Comparison of ENCODE assay signal across 8 cellular contexts in genomic region chr9:127578627-127578951, GRCh38. TPM values are rescaled to one million over a fixed set of nuclear protein-coding genes. Genes with fewer than 3 reads are reported as not detected.
DNase-seq lines count a peak whose midpoint lies in the region; ATAC-seq, FAIRE-seq and TF ChIP-seq lines count a peak whose summit lies in the region.

No MANE protein-coding gene starts in this region.

- no peak for DNase-seq in right cardiac atrium
- DNase-seq in Right ventricle myocardium superior, result no peak
- DNase-seq in mammary epithelial cell, result no peak
- DNase-seq in vagina (ENCODE audit: extremely low spot score in 2 of 2), result no peak
- no peak for DNase-seq in HTR-8/SVneo (ENCODE audit: insufficient read length, low spot score)
- DNase-seq in HPDE6-E6E7 (ENCODE audit: extremely low spot score), result no peak
- no peak for DNase-seq in dedifferentiated amniotic fluid mesenchymal stem cell (ENCODE audit: extremely low spot score)

- ATAC-seq in right cardiac atrium (no peak), Right ventricle myocardium superior (ENCODE audit: poor library complexity) (no peak)

- H3K9me3 ChIP-seq in right cardiac atrium (ENCODE audit: control insufficient read depth, low read length), result no peaks in the 10 kb centered on the region
- H3K9me3 ChIP-seq in mammary epithelial cell (replicated peaks; ENCODE audit: insufficient read depth, low read length), result peaks cover 10% of the 10 kb centered on the region
- H3K9me3 ChIP-seq in mononuclear cell (ENCODE audit: low read depth, low read length), result no peaks in the 10 kb centered on the region
- no peaks in the 10 kb centered on the region for H3K9me3 ChIP-seq in vagina

- peak overlapping the region; percentile 67 for H3K4me2 ChIP-seq in mammary epithelial cell (ENCODE audit: insufficient read depth, low read depth, low read length)

- H3K4me1 ChIP-seq in right cardiac atrium (ENCODE audit: control insufficient read depth, insufficient read depth, low read length) (peaks cover 5% of the 10 kb centered on the region), mammary epithelial cell (ENCODE audit: insufficient read depth, low read length) (peaks cover 35% of the 10 kb centered on the region), mononuclear cell (ENCODE audit: insufficient read depth, low read length) (peaks cover 83% of the 10 kb centered on the region), vagina (peaks cover 51% of the 10 kb centered on the region)

- H3K27me3 ChIP-seq in right cardiac atrium (ENCODE audit: control insufficient read depth, insufficient read depth) (no peaks in the 10 kb centered on the region), mammary epithelial cell (ENCODE audit: insufficient read depth, low read length) (no peaks in the 10 kb centered on the region), mononuclear cell (ENCODE audit: insufficient read depth, low read length) (no peaks in the 10 kb centered on the region), vagina (no peaks in the 10 kb centered on the region)

- peak overlapping the region; percentile 64 for H2AFZ ChIP-seq in mammary epithelial cell (ENCODE audit: low read depth, low read length)

- peak overlapping the region; percentile 83 for H3K9ac ChIP-seq in mammary epithelial cell (ENCODE audit: insufficient read depth, low read length)

- in situ Hi-C loops in mammary epithelial cell (cut with MboI; ENCODE audit: low sequenced_read_pairs in 2 of 2), result no loop called here

- peak overlapping the region; percentile 78 for H3K27ac ChIP-seq in right cardiac atrium (ENCODE audit: low read length)
- H3K27ac ChIP-seq in mammary epithelial cell (ENCODE audit: insufficient read depth, low read depth, low read length), result peak overlapping the region; percentile 84
- peak overlapping the region; percentile 91 for H3K27ac ChIP-seq in vagina

- TF ChIP-seq POLR2A in vagina (IDR thresholded peaks at IDR 0.05), result no peak

- 41% methylated on average over 5 of the region's 5 CpGs for WGBS in right cardiac atrium
- 36% methylated on average over 3 of the region's 5 CpGs for WGBS in mammary epithelial cell (ENCODE audit: low coverage, missing lambda C conversion rate)

- CTCF ChIA-PET in mammary epithelial cell (lab: Charles Lee; ENCODE audit: low non-redundant PET), result interaction anchor here (0.9 kb wide), 1 partner anchor 75 kb away, joined by 5 read pairs; no protein-coding TSS in a partner anchor

- H3K79me2 ChIP-seq in mammary epithelial cell (ENCODE audit: insufficient read depth, low read length), result peaks cover 21% of the 10 kb centered on the region

- intact Hi-C loops in right cardiac atrium (cut with DNase I), result no loop called here
- intact Hi-C loops in Right ventricle myocardium superior (cut with DNase I), result no loop called here
- intact Hi-C loops in mammary epithelial cell (cut with micrococcal nuclease), result loop anchor here (2.0 kb wide), 1 partner anchor 44 kb away; no protein-coding TSS in a partner anchor
- intact Hi-C loops in vagina (cut with DNase I), result no loop called here

- no peak overlapping the region for H3K4me3 ChIP-seq in right cardiac atrium (ENCODE audit: low read length)
- peak overlapping the region in 2 of 3 experiments; percentile 24 to 37 for H3K4me3 ChIP-seq in mammary epithelial cell (replicated peaks in 1 of 3; ENCODE audit: insufficient read depth in 1 of 3, low read depth in 2 of 3, low read length in 3 of 3)
- peak overlapping the region; percentile 7 for H3K4me3 ChIP-seq in mononuclear cell (ENCODE audit: low read length)
- peak overlapping the region; percentile 29 to 34 for H3K4me3 ChIP-seq in vagina

- FAIRE-seq in HTR-8/SVneo (lab: Jason Lieb, UNC), result no peak

- BruUV-seq in mammary epithelial cell (replicated peaks; lab: Mats Ljungman, UMichigan), result no TSS peak

- TF ChIP-seq CTCF in mammary epithelial cell (conservative IDR thresholded peaks at IDR 0.05 in 1 of 2, IDR thresholded peaks at IDR 0.05 in 1 of 2; ENCODE audit: extremely low read depth in 1 of 2, insufficient read depth in 1 of 2, low read depth in 1 of 2, low read length in 2 of 2), result no peak
- no peak for TF ChIP-seq CTCF in vagina (IDR thresholded peaks at IDR 0.05)

- H3K36me3 ChIP-seq in mammary epithelial cell (ENCODE audit: insufficient read depth, low read length), result no peaks in the 10 kb centered on the region
- H3K36me3 ChIP-seq in vagina, result no peaks in the 10 kb centered on the region

- dilution Hi-C loops in mammary epithelial cell (cut with HindIII; ENCODE audit: low sequenced_read_pairs), result no loop called here

- H4K20me1 ChIP-seq in mammary epithelial cell (ENCODE audit: insufficient read depth, low read length), result no peaks in the 10 kb centered on the region

RNA-seq across cellular contexts. Expression of gene STXBP1, which starts 33.5 kb away (rescaled TPM):
- total RNA-seq in right cardiac atrium (10 to 100 TPM; 30.0 to 43.3 (median 41.2) TPM), Right ventricle myocardium superior (50.9 TPM), mammary epithelial cell (10 to 100 TPM; 32.5 to 72.5 TPM), mononuclear cell (2.0 TPM), vagina (56.2 TPM)
- polyA plus RNA-seq in right cardiac atrium (19.4 TPM), mammary epithelial cell (31.6 TPM)
- 107 TPM for polyA minus RNA-seq in mammary epithelial cell

Comparison
In these comparisons a context has a peak if more than half of its experiments do, and no peak if none do; other contexts are left out.
1. RNA of gene STXBP1, which starts 33.5 kb away (total RNA-seq): 32.5 to 72.5 TPM in mammary epithelial cell, 56.2 TPM in vagina (single experiment), 50.9 TPM in Right ventricle myocardium superior (single experiment) and 30.0 to 43.3 TPM in right cardiac atrium; 2.0 TPM in mononuclear cell (single experiment); every median in the first group is over 10 times any median in the second.
2. Peak in every context shown above with its lines, with median percentiles within 50 percentile points of each other: H3K27ac ChIP-seq.